ENCODE assay signal across 15 cellular contexts in the genomic region with DNA sequence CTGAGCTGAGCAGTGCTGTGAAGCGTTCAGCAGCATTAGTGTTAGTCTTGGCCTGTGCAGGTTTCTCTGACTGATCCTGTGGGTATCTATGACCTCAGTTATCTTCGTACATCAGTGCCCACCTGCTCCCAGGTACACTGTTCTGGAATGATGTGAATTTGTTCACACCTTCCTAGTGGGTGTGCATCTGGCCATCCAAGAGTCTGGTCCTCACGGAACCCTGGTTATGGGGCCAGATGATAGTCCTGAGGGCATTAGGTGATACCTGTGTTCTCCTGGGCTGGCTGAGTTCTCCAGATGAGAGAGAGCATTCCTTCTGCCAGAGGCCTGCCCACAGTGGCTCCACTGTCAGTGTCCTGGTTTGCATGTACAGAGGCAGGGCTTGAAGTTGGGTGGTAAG. TPM values are rescaled to one million over a fixed set of nuclear protein-coding genes. Genes with fewer than 3 reads are reported as not detected.
DNase-seq lines count a peak whose midpoint lies in the region; ATAC-seq and TF ChIP-seq lines count a peak whose summit lies in the region.
"Had no signal": no experiment of that assay in that cellular context is flagged by ENCODE, and none has a peak within 500 bp of the region (broad histone marks: within the 10 kb centered on the region; RNA-seq: fewer than 3 reads in every experiment).

No MANE protein-coding gene starts in this region.

- TF ChIP-seq CTCF in progenitor cell of endocrine pancreas (IDR thresholded peaks at IDR 0.05; ENCODE audit: unreplicated experiment) = no peak

- H3K36me3 Mint-ChIP-seq in activated T-helper 17 cell treated with anti-CD3 and anti-CD28 coated beads, Interleukin-2, amount 50 U/mL, for 72 hours (ENCODE audit: low read depth) = peaks cover 37% of the 10 kb centered on the region
- peaks cover 10% of the 10 kb centered on the region for H3K36me3 Mint-ChIP-seq in progenitor cell of endocrine pancreas (ENCODE audit: insufficient read depth)

- peaks cover 44% of the 10 kb centered on the region for H3K4me1 Mint-ChIP-seq in activated T-helper 17 cell treated with anti-CD3 and anti-CD28 coated beads, Interleukin-2, amount 50 U/mL, for 72 hours
- H3K4me1 Mint-ChIP-seq in progenitor cell of endocrine pancreas (ENCODE audit: low read depth) = peaks cover 5% of the 10 kb centered on the region

- no peaks in the 10 kb centered on the region for H3K27me3 Mint-ChIP-seq in activated T-helper 17 cell treated with anti-CD3 and anti-CD28 coated beads, Interleukin-2, amount 50 U/mL, for 72 hours
- no peaks in the 10 kb centered on the region for H3K27me3 Mint-ChIP-seq in progenitor cell of endocrine pancreas
- H3K27me3 Mint-ChIP-seq: activated CD4-positive, alpha-beta memory T cell treated with anti-CD3 and anti-CD28 coated beads for 36 hours had no signal

- H3K9me3 Mint-ChIP-seq in activated T-helper 17 cell treated with anti-CD3 and anti-CD28 coated beads, Interleukin-2, amount 50 U/mL, for 72 hours = no peaks in the 10 kb centered on the region
- peaks cover 7% of the 10 kb centered on the region for H3K9me3 Mint-ChIP-seq in progenitor cell of endocrine pancreas (ENCODE audit: low read depth)

- DNase-seq in activated CD8-positive, alpha-beta memory T cell treated with anti-CD3 and anti-CD28 coated beads for 24 hours = peak; percentile 46
- DNase-seq in activated CD8-positive, alpha-beta memory T cell treated with anti-CD3 and anti-CD28 coated beads, Interleukin-2, amount 50 U/mL, for 4 hours = no peak
- DNase-seq in islet precursor cell (peak; percentile 80), progenitor cell of endocrine pancreas (ENCODE audit: low spot score, unreplicated experiment) (no peak), ecto neural progenitor cell (ENCODE audit: low spot score) (no peak)
- no peak for DNase-seq in activated CD4-positive, CD25-positive, alpha-beta regulatory T cell treated with anti-CD3 and anti-CD28 coated beads, Interleukin-2, amount 50 U/mL, for 72 hours
- DNase-seq: activated CD4-positive, alpha-beta memory T cell treated with anti-CD3 and anti-CD28 coated beads for 36 hours; effector CD8-positive, alpha-beta T cell; GOT3; hippocampal formation; NCI-H1105; NCI-H774; stomach had no signal

- peak overlapping the region; percentile 55 for H3K27ac Mint-ChIP-seq in activated T-helper 17 cell treated with anti-CD3 and anti-CD28 coated beads, Interleukin-2, amount 50 U/mL, for 72 hours
- H3K27ac Mint-ChIP-seq in progenitor cell of endocrine pancreas = peak overlapping the region; percentile 38

- no peak for ATAC-seq in activated T-helper 17 cell treated with anti-CD3 and anti-CD28 coated beads, Interleukin-2, amount 50 U/mL, for 72 hours (replicated peaks)
- no peak for ATAC-seq in GM18861 (IDR thresholded peaks at IDR 0.05; ENCODE audit: unreplicated experiment)

- H3K4me3 Mint-ChIP-seq in activated T-helper 17 cell treated with anti-CD3 and anti-CD28 coated beads, Interleukin-2, amount 50 U/mL, for 72 hours = no peak overlapping the region
- H3K4me3 Mint-ChIP-seq in progenitor cell of endocrine pancreas (ENCODE audit: low read depth) = no peak overlapping the region
- H3K4me3 Mint-ChIP-seq: activated CD4-positive, alpha-beta memory T cell treated with anti-CD3 and anti-CD28 coated beads for 36 hours had no signal

RNA-seq across cellular contexts. Expression of a gene that starts 57.2 kb away (rescaled TPM):
- 10 to 100 TPM; 66.4 to 74.8 TPM for total RNA-seq in activated T-helper 17 cell treated with anti-CD3 and anti-CD28 coated beads, Interleukin-2, amount 50 U/mL, for 72 hours
- total RNA-seq in progenitor cell of endocrine pancreas = 30.5 and 33.0 TPM in 2 replicates

Comparison
In these comparisons a context has a peak if more than half of its experiments do, and no peak if none do; other contexts are left out.
1. DNase-seq: peak in activated CD8-positive, alpha-beta memory T cell treated with anti-CD3 and anti-CD28 coated beads for 24 hours (single experiment) and islet precursor cell (single experiment); none in activated CD8-positive, alpha-beta memory T cell treated with anti-CD3 and anti-CD28 coated beads, Interleukin-2, amount 50 U/mL, for 4 hours (single experiment), progenitor cell of endocrine pancreas (single experiment), activated CD4-positive, CD25-positive, alpha-beta regulatory T cell treated with anti-CD3 and anti-CD28 coated beads, Interleukin-2, amount 50 U/mL, for 72 hours (single experiment) and ecto neural progenitor cell (single experiment).